In genomic region chr20:45887346-45887715, GRCh38 we compare ENCODE assay signal across 14 cellular contexts. TPM values are rescaled to one million over a fixed set of nuclear protein-coding genes. Genes with fewer than 3 reads are reported as not detected.
"Had no signal": no experiment of that assay in that cellular context is flagged by ENCODE, and none has a peak within 500 bp of the region (broad histone marks: within the 10 kb centered on the region; RNA-seq: fewer than 3 reads in every experiment).

A gene with protein sequence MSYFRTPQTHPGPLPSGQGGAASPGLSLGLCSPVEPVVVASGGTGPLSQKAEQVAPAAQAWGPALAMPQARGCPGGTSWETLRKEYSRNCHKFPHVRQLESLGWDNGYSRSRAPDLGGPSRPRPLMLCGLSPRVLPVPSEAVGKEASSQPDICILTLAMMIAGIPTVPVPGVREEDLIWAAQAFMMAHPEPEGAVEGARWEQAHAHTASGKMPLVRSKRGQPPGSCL (minus strand): TSS chr20:45887622. CDS start chr20:45887590, 32 bp downstream.

- H3K36me3 ChIP-seq: uterus had no signal

- H3K9me3 Mint-ChIP-seq: activated naive CD8-positive, alpha-beta T cell treated with anti-CD3 and anti-CD28 coated beads, Interleukin-2, amount 10 ng/mL, durations not matched to agents 7 days and 5 days; mesothelial cell of epicardium had no signal

- H3K27ac Mint-ChIP-seq: activated naive CD8-positive, alpha-beta T cell treated with anti-CD3 and anti-CD28 coated beads, Interleukin-2, amount 10 ng/mL, durations not matched to agents 7 days and 5 days; mesothelial cell of epicardium had no signal

- H3K27me3 Mint-ChIP-seq: activated naive CD8-positive, alpha-beta T cell treated with anti-CD3 and anti-CD28 coated beads, Interleukin-2, amount 10 ng/mL, durations not matched to agents 7 days and 5 days; naive thymus-derived CD4-positive, alpha-beta T cell had no signal

- H3K4me3 Mint-ChIP-seq: activated naive CD8-positive, alpha-beta T cell treated with anti-CD3 and anti-CD28 coated beads, Interleukin-2, amount 10 ng/mL, durations not matched to agents 7 days and 5 days; mesothelial cell of epicardium had no signal

- H3K27me3 ChIP-seq: dorsolateral prefrontal cortex, sigmoid colon, uterus had no signal

- H3K4me3 ChIP-seq: dorsolateral prefrontal cortex, psoas muscle, sigmoid colon, uterus had no signal

- DNase-seq: activated CD4-positive, alpha-beta T cell treated with anti-CD3 and anti-CD28 coated beads, Interleukin-2, amount 50 U/mL, for 1 hour; activated effector memory CD4-positive, alpha-beta T cell treated with anti-CD3 and anti-CD28 coated beads, Interleukin-2, amount 50 U/mL, for 16 hours; activated naive CD8-positive, alpha-beta T cell treated with anti-CD3 and anti-CD28 coated beads, Interleukin-2, amount 10 ng/mL, durations not matched to agents 7 days and 5 days; activated T-cell treated with anti-CD3 and anti-CD28 coated beads, Interleukin-2, amount 50 U/mL, for 1 hour; dorsolateral prefrontal cortex; hypothalamus; naive thymus-derived CD4-positive, alpha-beta T cell; psoas muscle; stimulated activated CD4-positive, alpha-beta T cell treated with anti-CD3 and anti-CD28 coated beads, Interleukin-2, amount 100 ng/mL, for 48 hours; stimulated activated naive CD4-positive, alpha-beta T cell treated with Interleukin-2 at 50 U/mL for 16 hours; uterus had no signal

- ATAC-seq: esophagus mucosa; naive thymus-derived CD4-positive, alpha-beta T cell; psoas muscle had no signal

- H3K27ac ChIP-seq: psoas muscle, sigmoid colon, uterus had no signal

- H3K9me3 ChIP-seq: psoas muscle, sigmoid colon, uterus had no signal

RNA-seq across cellular contexts. Expression of the gene that starts here (rescaled TPM):
- polyA plus RNA-seq: naive thymus-derived CD4-positive, alpha-beta T cell had no signal
